Comparison of ENCODE assay signal across 8 cellular contexts in the genomic region with DNA sequence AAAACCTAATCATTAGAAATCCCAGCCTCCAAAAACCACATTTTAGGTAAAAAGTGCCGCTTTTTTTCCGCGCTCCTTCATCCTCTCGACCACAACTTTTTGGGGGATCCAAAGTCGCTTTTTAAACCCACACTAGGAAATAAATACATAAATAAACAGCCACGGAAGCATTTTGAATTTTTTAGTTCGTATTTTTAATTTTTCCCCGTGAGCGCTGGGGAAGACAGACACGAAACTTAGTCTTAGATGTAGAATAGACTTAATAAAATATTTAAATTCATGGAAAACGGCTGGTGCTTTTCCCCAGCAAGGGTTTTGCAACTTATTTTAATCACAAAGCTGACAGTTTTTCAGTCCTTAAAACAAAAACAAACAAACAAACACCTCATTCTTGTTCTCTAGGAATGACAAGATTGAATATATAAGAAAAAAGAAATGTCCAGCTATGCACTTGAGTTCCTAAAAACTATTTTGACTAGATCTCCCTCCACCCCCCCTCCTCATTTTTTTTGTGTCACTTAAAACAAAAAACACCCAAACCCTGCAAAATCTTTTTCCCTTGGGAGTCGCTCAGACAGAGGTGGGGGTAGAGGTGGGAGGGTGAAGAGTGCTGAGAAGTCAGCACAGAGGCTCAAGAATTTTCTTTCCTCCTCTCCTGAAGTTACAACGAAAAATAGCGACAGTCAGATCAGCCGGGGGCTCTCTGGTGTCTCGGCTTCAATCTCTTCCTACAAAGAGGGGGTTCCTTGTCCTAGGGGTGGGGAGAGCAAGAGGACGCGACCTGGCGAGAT. TPM values are rescaled to one million over a fixed set of nuclear protein-coding genes. Genes with fewer than 3 reads are reported as not detected.
A peak's percentile ranks its signal among the peaks of the same experiment; 100 is the strongest.
DNase-seq lines count a peak whose midpoint lies in the region; ATAC-seq and TF ChIP-seq lines count a peak whose summit lies in the region.

No MANE protein-coding gene starts in this region.

- DNase-seq in activated T-cell treated with anti-CD3 and anti-CD28 coated beads, Interleukin-2, amount 50 U/mL, for 24 hours: no peak
- DNase-seq in activated T-cell treated with anti-CD3 and anti-CD28 coated beads, Interleukin-2, amount 50 U/mL, for 48 hours: no peak
- no peak for DNase-seq in activated naive CD4-positive, alpha-beta T cell treated with anti-CD3 and anti-CD28 coated beads, Interleukin-2, amount 50 U/mL, for 72 hours (ENCODE audit: low spot score in 2 of 2)
- no peak for DNase-seq in tibial artery
- DNase-seq in globus pallidus (ENCODE audit: low spot score): no peak

- H3K36me3 ChIP-seq in tibial artery: no peaks in the 10 kb centered on the region

- H3K9me3 ChIP-seq in tibial artery: no peaks in the 10 kb centered on the region

- H3K9me3 Mint-ChIP-seq in activated T-cell treated with anti-CD3 and anti-CD28 coated beads, Interleukin-2, amount 50 U/mL, for 24 hours: no peaks in the 10 kb centered on the region
- H3K9me3 Mint-ChIP-seq in activated naive CD4-positive, alpha-beta T cell treated with anti-CD3 and anti-CD28 coated beads, Interleukin-2, amount 50 U/mL, for 72 hours: no peaks in the 10 kb centered on the region

- peaks cover 4% of the 10 kb centered on the region for H3K27me3 ChIP-seq in layer of hippocampus (ENCODE audit: control insufficient read depth, insufficient read depth, low read length)
- peaks cover 0 to 72% of the 10 kb centered on the region in 2 donors for H3K27me3 ChIP-seq in tibial artery

- H3K36me3 Mint-ChIP-seq in activated T-cell treated with anti-CD3 and anti-CD28 coated beads, Interleukin-2, amount 50 U/mL, for 24 hours (ENCODE audit: low read depth): peaks cover 40% of the 10 kb centered on the region
- peaks cover 4 to 35% of the 10 kb centered on the region in 2 donors for H3K36me3 Mint-ChIP-seq in activated naive CD4-positive, alpha-beta T cell treated with anti-CD3 and anti-CD28 coated beads, Interleukin-2, amount 50 U/mL, for 72 hours

- H3K27ac ChIP-seq in layer of hippocampus (ENCODE audit: low read depth, low read length) (peak overlapping the region; percentile 38), tibial artery (peak overlapping the region; percentile 32 to 49)

- peaks cover 0 to 51% (median 34%) of the 10 kb centered on the region in 4 donors for H3K4me1 ChIP-seq in tibial artery

- peak in 1 of 2 donors; percentile 2 for ATAC-seq in activated naive CD4-positive, alpha-beta T cell treated with anti-CD3 and anti-CD28 coated beads, Interleukin-2, amount 50 U/mL, for 72 hours
- ATAC-seq in HG03342 (IDR thresholded peaks at IDR 0.05; ENCODE audit: unreplicated experiment): no peak
- no peak for ATAC-seq in HG02678 (IDR thresholded peaks at IDR 0.05; ENCODE audit: unreplicated experiment)

- H3K27ac Mint-ChIP-seq in activated T-cell treated with anti-CD3 and anti-CD28 coated beads, Interleukin-2, amount 50 U/mL, for 24 hours: peak overlapping the region; percentile 96
- peak overlapping the region; percentile 95 to 98 for H3K27ac Mint-ChIP-seq in activated naive CD4-positive, alpha-beta T cell treated with anti-CD3 and anti-CD28 coated beads, Interleukin-2, amount 50 U/mL, for 72 hours

- peak overlapping the region; percentile 97 for H3K4me3 Mint-ChIP-seq in activated T-cell treated with anti-CD3 and anti-CD28 coated beads, Interleukin-2, amount 50 U/mL, for 24 hours

- no peak for TF ChIP-seq CTCF in tibial artery (IDR thresholded peaks at IDR 0.05)

- H3K4me3 ChIP-seq in tibial artery: peak overlapping the region; percentile 52 to 59

- H3K27me3 Mint-ChIP-seq in activated T-cell treated with anti-CD3 and anti-CD28 coated beads, Interleukin-2, amount 50 U/mL, for 24 hours: peaks cover 5% of the 10 kb centered on the region

- intact Hi-C loops in tibial artery (cut with DNase I; ENCODE audit: low total_unique reads): loop anchor here (5.0 kb wide), 1 partner anchor 44 kb away; a partner anchor contains a TSS

- peaks cover 53% of the 10 kb centered on the region for H3K4me1 Mint-ChIP-seq in activated T-cell treated with anti-CD3 and anti-CD28 coated beads, Interleukin-2, amount 50 U/mL, for 24 hours (ENCODE audit: low read depth)

RNA-seq across cellular contexts. Expression of a gene that starts 43.4 kb away (rescaled TPM):
- total RNA-seq in activated naive CD4-positive, alpha-beta T cell treated with anti-CD3 and anti-CD28 coated beads, Interleukin-2, amount 50 U/mL, for 72 hours: 10 to 100 TPM; 14.3 to 20.1 TPM
